ENCODE assay signal across 29 cellular contexts in genomic region chr3:184630861-184631260, GRCh38.
"Had no signal": no experiment of that assay in that cellular context is flagged by ENCODE, and none has a peak within 500 bp of the region (broad histone marks: within the 10 kb centered on the region; RNA-seq: fewer than 3 reads in every experiment).

No MANE protein-coding gene starts in this region.

- DNase-seq: activated B cell treated with CpG ODN at 0.5 μM for 24 hours; activated CD4-positive, alpha-beta T cell treated with anti-CD3 and anti-CD28 coated beads for 1 hour; activated CD4-positive, alpha-beta T cell treated with anti-CD3 and anti-CD28 coated beads, Interleukin-2, amount 10 ng/mL, durations not matched to agents 24 days and 14 days; activated CD4-positive, alpha-beta T cell treated with anti-CD3 and anti-CD28 coated beads, Interleukin-2, amount 50 U/mL, for 48 hours; activated CD8-positive, alpha-beta memory T cell treated with anti-CD3 and anti-CD28 coated beads for 24 hours; activated effector memory CD4-positive, alpha-beta T cell treated with anti-CD3 and anti-CD28 coated beads, Interleukin-2, amount 50 U/mL, for 16 hours; activated naive CD4-positive, alpha-beta T cell treated with Interleukin-2 at 50 U/mL for 16 hours; activated naive CD8-positive, alpha-beta T cell treated with anti-CD3 and anti-CD28 coated beads, Interleukin-2, amount 50 U/mL, for 24 hours; activated T-cell treated with anti-CD3 and anti-CD28 coated beads, Interleukin-2, amount 50 U/mL, for 4 hours; amygdala; cerebellar nuclear complex; Kasumi-1; NCI-H1105 treated with DMSO at 0.1 percent for 48 hours; NCI-H1436 treated with DMSO at 0.1 percent for 48 hours; NCI-H187; NCI-H2081; NCI-H2171; NCI-H226; NCI-H510A treated with DMSO at 0.1 percent for 48 hours; Peyer's patch; Right ventricle myocardium superior; SJCRH30; SW 1271 had no signal

- H3K9me3 ChIP-seq: Peyer's patch, SJCRH30 had no signal

- H3K9me3 Mint-ChIP-seq: activated B cell treated with CpG ODN at 0.5 μM for 24 hours; activated CD4-positive, alpha-beta T cell treated with anti-CD3 and anti-CD28 coated beads, Interleukin-2, amount 10 ng/mL, durations not matched to agents 24 days and 14 days; activated naive CD4-positive, alpha-beta T cell treated with anti-CD3 and anti-CD28 coated beads, Interleukin-2, amount 50 U/mL, for 72 hours; activated naive CD8-positive, alpha-beta T cell treated with anti-CD3 and anti-CD28 coated beads, Interleukin-2, amount 50 U/mL, for 24 hours; activated T-cell treated with anti-CD3 and anti-CD28 coated beads, Interleukin-2, amount 50 U/mL, for 4 hours; T-helper 2 cell treated with Interferon-gamma antibody and Interleukin-4, amounts not matched to agents 5 μg/mL and 100 μg/mL, for 36 hours had no signal

- H3K4me3 ChIP-seq: K562, Peyer's patch, SJCRH30 had no signal

- H3K27ac Mint-ChIP-seq: activated B cell treated with CpG ODN at 0.5 μM for 24 hours; activated CD4-positive, alpha-beta T cell treated with anti-CD3 and anti-CD28 coated beads, Interleukin-2, amount 10 ng/mL, durations not matched to agents 24 days and 14 days; activated naive CD4-positive, alpha-beta T cell treated with anti-CD3 and anti-CD28 coated beads, Interleukin-2, amount 50 U/mL, for 72 hours; activated naive CD8-positive, alpha-beta T cell treated with anti-CD3 and anti-CD28 coated beads, Interleukin-2, amount 50 U/mL, for 24 hours; T-helper 2 cell treated with Interferon-gamma antibody and Interleukin-4, amounts not matched to agents 5 μg/mL and 100 μg/mL, for 36 hours had no signal

- H3K36me3 ChIP-seq: Peyer's patch, SJCRH30 had no signal

- H3K4me1 Mint-ChIP-seq: activated B cell treated with CpG ODN at 0.5 μM for 24 hours had no signal

- H3K4me1 ChIP-seq: Peyer's patch had no signal

- H3K27me3 ChIP-seq: Peyer's patch, SJCRH30 had no signal

- H3K4me3 Mint-ChIP-seq: activated B cell treated with CpG ODN at 0.5 μM for 24 hours; activated CD4-positive, alpha-beta T cell treated with anti-CD3 and anti-CD28 coated beads, Interleukin-2, amount 10 ng/mL, durations not matched to agents 24 days and 14 days; activated naive CD8-positive, alpha-beta T cell treated with anti-CD3 and anti-CD28 coated beads, Interleukin-2, amount 50 U/mL, for 24 hours; activated T-cell treated with anti-CD3 and anti-CD28 coated beads, Interleukin-2, amount 50 U/mL, for 4 hours; T-helper 2 cell treated with Interferon-gamma antibody and Interleukin-4, amounts not matched to agents 5 μg/mL and 100 μg/mL, for 36 hours had no signal

- H3K36me3 Mint-ChIP-seq: activated naive CD4-positive, alpha-beta T cell treated with anti-CD3 and anti-CD28 coated beads, Interleukin-2, amount 50 U/mL, for 72 hours; brain had no signal

- H3K27ac ChIP-seq: Peyer's patch, RWPE1, SJCRH30 had no signal

- ATAC-seq: activated naive CD4-positive, alpha-beta T cell treated with anti-CD3 and anti-CD28 coated beads, Interleukin-2, amount 50 U/mL, for 72 hours; activated naive CD8-positive, alpha-beta T cell treated with anti-CD3 and anti-CD28 coated beads, Interleukin-2, amount 50 U/mL, for 24 hours; activated T-cell treated with anti-CD3 and anti-CD28 coated beads, Interleukin-2, amount 50 U/mL, for 4 hours; K562; SK-N-SH treated with all-trans-retinoic acid at 6 μM for 48 hours had no signal
